Comparison of ENCODE assay signal across 1 cellular context in the genomic region with DNA sequence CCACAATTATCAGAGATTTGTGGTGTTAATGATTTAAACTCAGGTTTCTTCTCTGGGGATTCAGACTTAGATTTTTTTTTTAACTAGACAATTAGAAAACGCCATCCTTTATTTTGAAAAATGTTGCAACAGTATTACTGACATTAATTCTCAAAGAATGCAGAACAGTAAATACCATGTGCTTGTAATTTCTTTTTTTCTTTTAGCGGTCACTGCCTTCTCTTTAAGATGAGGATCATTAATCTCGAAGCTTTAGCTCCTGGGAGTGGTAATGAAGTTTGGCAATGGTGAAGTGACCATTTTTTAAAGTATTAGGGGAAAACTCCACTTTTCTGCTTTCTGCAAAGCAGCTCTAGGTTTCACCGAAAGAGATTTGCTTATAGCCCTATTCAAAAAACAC.
TF ChIP-seq lines count a peak whose summit lies in the region.

No MANE protein-coding gene starts in this region.

TF ChIP-seq in GM23338, 12 proteins besides CTCF, POLR2A, EP300 and RAD21:
- TF ChIP-seq, protein P1, sequence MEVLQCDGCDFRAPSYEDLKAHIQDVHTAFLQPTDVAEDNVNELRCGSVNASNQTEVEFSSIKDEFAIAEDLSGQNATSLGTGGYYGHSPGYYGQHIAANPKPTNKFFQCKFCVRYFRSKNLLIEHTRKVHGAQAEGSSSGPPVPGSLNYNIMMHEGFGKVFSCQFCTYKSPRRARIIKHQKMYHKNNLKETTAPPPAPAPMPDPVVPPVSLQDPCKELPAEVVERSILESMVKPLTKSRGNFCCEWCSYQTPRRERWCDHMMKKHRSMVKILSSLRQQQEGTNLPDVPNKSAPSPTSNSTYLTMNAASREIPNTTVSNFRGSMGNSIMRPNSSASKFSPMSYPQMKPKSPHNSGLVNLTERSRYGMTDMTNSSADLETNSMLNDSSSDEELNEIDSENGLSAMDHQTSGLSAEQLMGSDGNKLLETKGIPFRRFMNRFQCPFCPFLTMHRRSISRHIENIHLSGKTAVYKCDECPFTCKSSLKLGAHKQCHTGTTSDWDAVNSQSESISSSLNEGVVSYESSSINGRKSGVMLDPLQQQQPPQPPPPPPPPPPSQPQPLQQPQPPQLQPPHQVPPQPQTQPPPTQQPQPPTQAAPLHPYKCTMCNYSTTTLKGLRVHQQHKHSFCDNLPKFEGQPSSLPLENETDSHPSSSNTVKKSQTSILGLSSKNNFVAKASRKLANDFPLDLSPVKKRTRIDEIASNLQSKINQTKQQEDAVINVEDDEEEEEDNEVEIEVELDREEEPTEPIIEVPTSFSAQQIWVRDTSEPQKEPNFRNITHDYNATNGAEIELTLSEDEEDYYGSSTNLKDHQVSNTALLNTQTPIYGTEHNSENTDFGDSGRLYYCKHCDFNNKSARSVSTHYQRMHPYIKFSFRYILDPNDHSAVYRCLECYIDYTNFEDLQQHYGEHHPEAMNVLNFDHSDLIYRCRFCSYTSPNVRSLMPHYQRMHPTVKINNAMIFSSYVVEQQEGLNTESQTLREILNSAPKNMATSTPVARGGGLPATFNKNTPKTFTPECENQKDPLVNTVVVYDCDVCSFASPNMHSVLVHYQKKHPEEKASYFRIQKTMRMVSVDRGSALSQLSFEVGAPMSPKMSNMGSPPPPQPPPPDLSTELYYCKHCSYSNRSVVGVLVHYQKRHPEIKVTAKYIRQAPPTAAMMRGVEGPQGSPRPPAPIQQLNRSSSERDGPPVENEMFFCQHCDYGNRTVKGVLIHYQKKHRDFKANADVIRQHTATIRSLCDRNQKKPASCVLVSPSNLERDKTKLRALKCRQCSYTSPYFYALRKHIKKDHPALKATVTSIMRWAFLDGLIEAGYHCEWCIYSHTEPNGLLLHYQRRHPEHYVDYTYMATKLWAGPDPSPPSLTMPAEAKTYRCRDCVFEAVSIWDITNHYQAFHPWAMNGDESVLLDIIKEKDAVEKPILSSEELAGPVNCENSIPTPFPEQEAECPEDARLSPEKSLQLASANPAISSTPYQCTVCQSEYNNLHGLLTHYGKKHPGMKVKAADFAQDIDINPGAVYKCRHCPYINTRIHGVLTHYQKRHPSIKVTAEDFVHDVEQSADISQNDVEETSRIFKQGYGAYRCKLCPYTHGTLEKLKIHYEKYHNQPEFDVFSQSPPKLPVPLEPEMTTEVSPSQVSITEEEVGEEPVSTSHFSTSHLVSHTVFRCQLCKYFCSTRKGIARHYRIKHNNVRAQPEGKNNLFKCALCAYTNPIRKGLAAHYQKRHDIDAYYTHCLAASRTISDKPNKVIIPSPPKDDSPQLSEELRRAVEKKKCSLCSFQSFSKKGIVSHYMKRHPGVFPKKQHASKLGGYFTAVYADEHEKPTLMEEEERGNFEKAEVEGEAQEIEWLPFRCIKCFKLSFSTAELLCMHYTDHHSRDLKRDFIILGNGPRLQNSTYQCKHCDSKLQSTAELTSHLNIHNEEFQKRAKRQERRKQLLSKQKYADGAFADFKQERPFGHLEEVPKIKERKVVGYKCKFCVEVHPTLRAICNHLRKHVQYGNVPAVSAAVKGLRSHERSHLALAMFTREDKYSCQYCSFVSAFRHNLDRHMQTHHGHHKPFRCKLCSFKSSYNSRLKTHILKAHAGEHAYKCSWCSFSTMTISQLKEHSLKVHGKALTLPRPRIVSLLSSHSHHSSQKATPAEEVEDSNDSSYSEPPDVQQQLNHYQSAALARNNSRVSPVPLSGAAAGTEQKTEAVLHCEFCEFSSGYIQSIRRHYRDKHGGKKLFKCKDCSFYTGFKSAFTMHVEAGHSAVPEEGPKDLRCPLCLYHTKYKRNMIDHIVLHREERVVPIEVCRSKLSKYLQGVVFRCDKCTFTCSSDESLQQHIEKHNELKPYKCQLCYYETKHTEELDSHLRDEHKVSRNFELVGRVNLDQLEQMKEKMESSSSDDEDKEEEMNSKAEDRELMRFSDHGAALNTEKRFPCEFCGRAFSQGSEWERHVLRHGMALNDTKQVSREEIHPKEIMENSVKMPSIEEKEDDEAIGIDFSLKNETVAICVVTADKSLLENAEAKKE (CRISPR knock-in tag; IDR thresholded peaks at IDR 0.05), result no peak
- TF ChIP-seq ZNF331 (CRISPR knock-in tag; IDR thresholded peaks at IDR 0.05; ENCODE audit: low read depth), result no peak
